In the genomic region with DNA sequence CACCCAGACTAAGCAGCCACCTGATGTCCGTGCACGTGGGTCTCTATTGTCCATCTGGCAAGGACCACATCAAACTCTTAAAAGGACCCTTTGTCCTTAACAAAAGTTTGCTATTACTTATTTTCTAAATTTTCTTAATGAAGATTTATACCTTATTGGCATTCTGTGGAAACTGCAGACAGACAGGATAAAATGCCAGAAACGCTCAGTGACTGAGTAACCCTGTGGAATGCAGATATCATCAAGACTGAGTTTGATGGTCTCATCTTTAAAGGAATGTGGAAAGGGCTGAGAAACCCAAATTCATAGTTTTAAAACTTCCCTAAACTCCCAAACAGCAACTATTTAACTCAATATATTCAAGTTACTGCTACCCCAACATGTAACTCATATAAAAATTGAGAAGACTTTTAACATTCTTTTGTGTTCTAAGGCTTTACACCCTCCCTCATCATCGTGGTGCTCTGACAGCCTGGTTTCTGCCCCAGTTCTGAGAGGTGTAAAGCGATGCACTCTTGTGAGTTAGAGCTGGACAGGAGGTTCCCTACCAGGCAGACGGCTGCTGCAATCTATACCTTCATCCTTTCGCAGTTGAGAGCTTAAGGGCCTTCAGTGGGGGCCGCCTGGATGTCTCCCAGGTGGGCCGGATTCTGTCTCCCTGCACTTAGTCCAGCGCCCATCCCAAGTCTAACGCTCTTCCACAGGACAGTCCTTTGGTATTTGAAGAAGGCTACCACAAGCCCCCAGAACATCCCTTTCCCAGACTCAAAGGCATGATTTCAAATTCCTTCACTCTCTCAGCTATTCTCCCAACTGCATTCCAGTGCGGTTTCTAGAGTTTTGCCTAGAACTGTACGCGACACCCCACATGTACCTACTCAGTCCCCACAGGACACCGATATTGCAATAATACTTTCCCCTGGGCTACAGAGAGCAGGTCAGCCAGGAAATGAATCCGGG, we compare ENCODE assay signal across 1 cellular context.
TF ChIP-seq lines count a peak whose summit lies in the region.

No MANE protein-coding gene starts in this region.

TF ChIP-seq in GM23338, 12 proteins besides CTCF, POLR2A, EP300 and RAD21:
- TF ChIP-seq, protein P1, sequence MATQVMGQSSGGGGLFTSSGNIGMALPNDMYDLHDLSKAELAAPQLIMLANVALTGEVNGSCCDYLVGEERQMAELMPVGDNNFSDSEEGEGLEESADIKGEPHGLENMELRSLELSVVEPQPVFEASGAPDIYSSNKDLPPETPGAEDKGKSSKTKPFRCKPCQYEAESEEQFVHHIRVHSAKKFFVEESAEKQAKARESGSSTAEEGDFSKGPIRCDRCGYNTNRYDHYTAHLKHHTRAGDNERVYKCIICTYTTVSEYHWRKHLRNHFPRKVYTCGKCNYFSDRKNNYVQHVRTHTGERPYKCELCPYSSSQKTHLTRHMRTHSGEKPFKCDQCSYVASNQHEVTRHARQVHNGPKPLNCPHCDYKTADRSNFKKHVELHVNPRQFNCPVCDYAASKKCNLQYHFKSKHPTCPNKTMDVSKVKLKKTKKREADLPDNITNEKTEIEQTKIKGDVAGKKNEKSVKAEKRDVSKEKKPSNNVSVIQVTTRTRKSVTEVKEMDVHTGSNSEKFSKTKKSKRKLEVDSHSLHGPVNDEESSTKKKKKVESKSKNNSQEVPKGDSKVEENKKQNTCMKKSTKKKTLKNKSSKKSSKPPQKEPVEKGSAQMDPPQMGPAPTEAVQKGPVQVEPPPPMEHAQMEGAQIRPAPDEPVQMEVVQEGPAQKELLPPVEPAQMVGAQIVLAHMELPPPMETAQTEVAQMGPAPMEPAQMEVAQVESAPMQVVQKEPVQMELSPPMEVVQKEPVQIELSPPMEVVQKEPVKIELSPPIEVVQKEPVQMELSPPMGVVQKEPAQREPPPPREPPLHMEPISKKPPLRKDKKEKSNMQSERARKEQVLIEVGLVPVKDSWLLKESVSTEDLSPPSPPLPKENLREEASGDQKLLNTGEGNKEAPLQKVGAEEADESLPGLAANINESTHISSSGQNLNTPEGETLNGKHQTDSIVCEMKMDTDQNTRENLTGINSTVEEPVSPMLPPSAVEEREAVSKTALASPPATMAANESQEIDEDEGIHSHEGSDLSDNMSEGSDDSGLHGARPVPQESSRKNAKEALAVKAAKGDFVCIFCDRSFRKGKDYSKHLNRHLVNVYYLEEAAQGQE (IDR thresholded peaks at IDR 0.05; ENCODE audit: unreplicated experiment) = no peak
- no peak for TF ChIP-seq EZH2 (IDR thresholded peaks at IDR 0.05; ENCODE audit: low read depth, unreplicated experiment)
TF ChIP-seq in GM23338: peak in this region for 0.
